In genomic region chr12:7162691-7163114, GRCh38 we compare ENCODE assay signal across 9 cellular contexts. TPM values are rescaled to one million over a fixed set of nuclear protein-coding genes. Genes with fewer than 3 reads are reported as not detected.
DNase-seq lines count a peak whose midpoint lies in the region; ATAC-seq and TF ChIP-seq lines count a peak whose summit lies in the region.
"Had no signal": no experiment of that assay in that cellular context is flagged by ENCODE, and none has a peak within 500 bp of the region (broad histone marks: within the 10 kb centered on the region; RNA-seq: fewer than 3 reads in every experiment).

No MANE protein-coding gene starts in this region.

- intact Hi-C loops in CD14-positive monocyte (cut with micrococcal nuclease): no loop called here

- H3K4me1 Mint-ChIP-seq in CD14-positive monocyte: peaks cover 5% of the 10 kb centered on the region
- H3K4me1 Mint-ChIP-seq in naive thymus-derived CD8-positive, alpha-beta T cell: peaks cover 5 to 10% (median 8%) of the 10 kb centered on the region in 4 donors

- peaks cover 5 to 19% (median 16%) of the 10 kb centered on the region in 7 donors for H3K9me3 Mint-ChIP-seq in CD14-positive monocyte
- H3K9me3 Mint-ChIP-seq in naive thymus-derived CD8-positive, alpha-beta T cell: peaks cover 0 to 8% (median 2%) of the 10 kb centered on the region in 9 donors

- H3K4me3 ChIP-seq in HUES64 (ENCODE audit: low read length): peak overlapping the region; percentile 27; the same call in 1 of the 2 replicates
- H3K4me3 ChIP-seq in endocrine pancreas (ENCODE audit: control insufficient read depth, insufficient read depth, low read length): peak overlapping the region; percentile 22
- H3K4me3 ChIP-seq: thoracic aorta had no signal

- POLR2A ChIA-PET in naive thymus-derived CD8-positive, alpha-beta T cell (lab: Charles Lee): no interaction called here

- H3K4me3 Mint-ChIP-seq in CD14-positive monocyte: peak overlapping the region in 1 of 2 donors; percentile 64
- H3K4me3 Mint-ChIP-seq in naive thymus-derived CD8-positive, alpha-beta T cell: peak overlapping the region; percentile 47 to 79 (median 66)

- no peak overlapping the region for H3K27ac ChIP-seq in HUES64 (ENCODE audit: low read depth, low read length)
- H3K27ac ChIP-seq: thoracic aorta had no signal

- peaks cover 14 to 27% (median 15%) of the 10 kb centered on the region in 3 donors for H3K27me3 Mint-ChIP-seq in CD14-positive monocyte (ENCODE audit: low read depth in 3 of 3)
- peaks cover 6 to 21% (median 17%) of the 10 kb centered on the region in 5 donors for H3K27me3 Mint-ChIP-seq in naive thymus-derived CD8-positive, alpha-beta T cell

- H3K36me3 ChIP-seq in HUES64 (ENCODE audit: insufficient read depth, low read length) (no peaks in the 10 kb centered on the region), endocrine pancreas (ENCODE audit: control insufficient read depth, insufficient read depth, low read length) (no peaks in the 10 kb centered on the region)
- H3K36me3 ChIP-seq: thoracic aorta had no signal

- H3K4me1 ChIP-seq in HUES64 (ENCODE audit: insufficient read depth, low read length) (no peaks in the 10 kb centered on the region), endocrine pancreas (ENCODE audit: control insufficient read depth, insufficient read depth, low read length) (no peaks in the 10 kb centered on the region)

- no peak overlapping the region for H3K9ac ChIP-seq in HUES64 (ENCODE audit: low read depth, low read length)
- no peak overlapping the region for H3K9ac ChIP-seq in endocrine pancreas (ENCODE audit: control insufficient read depth, insufficient read depth, low read length)

- H3K27me3 ChIP-seq in HUES64 (ENCODE audit: insufficient read depth, low read length) (no peaks in the 10 kb centered on the region), endocrine pancreas (ENCODE audit: control insufficient read depth, insufficient read depth, low read length) (no peaks in the 10 kb centered on the region)

- H3K36me3 Mint-ChIP-seq in CD14-positive monocyte: peaks cover 0 to 3% of the 10 kb centered on the region in 2 donors
- peaks cover 0 to 4% (median 3%) of the 10 kb centered on the region in 3 donors for H3K36me3 Mint-ChIP-seq in naive thymus-derived CD8-positive, alpha-beta T cell

- no peak for DNase-seq in CD14-positive monocyte (ENCODE audit: low spot score)
- peak; percentile 71 for DNase-seq in SK-N-DZ (ENCODE audit: low spot score)
- DNase-seq in naive thymus-derived CD8-positive, alpha-beta T cell: peak in 6 of 10 donors; percentile 4 to 32 (median 16)
- DNase-seq in GM19240 (ENCODE audit: insufficient read length, low spot score): no peak
- no peak for DNase-seq in activated effector memory CD4-positive, alpha-beta T cell treated with anti-CD3 and anti-CD28 coated beads, Interleukin-2, amount 50 U/mL, for 16 hours

- H3K27ac Mint-ChIP-seq in CD14-positive monocyte: no peak overlapping the region
- H3K27ac Mint-ChIP-seq in naive thymus-derived CD8-positive, alpha-beta T cell: peak overlapping the region in 3 of 10 donors; percentile 8 to 83 (median 64)

- TF ChIP-seq CTCF in CD14-positive monocyte (IDR thresholded peaks at IDR 0.05): peak; percentile 10

- ATAC-seq in naive thymus-derived CD8-positive, alpha-beta T cell: peak; percentile 70 to 93
- no peak for ATAC-seq in HG02798 (IDR thresholded peaks at IDR 0.05; ENCODE audit: poor library complexity, unreplicated experiment)

- H3K9me3 ChIP-seq in HUES64 (ENCODE audit: insufficient read depth, low read depth, low read length) (peaks cover 38% of the 10 kb centered on the region), endocrine pancreas (ENCODE audit: control insufficient read depth, low read length) (no peaks in the 10 kb centered on the region)
- H3K9me3 ChIP-seq: thoracic aorta had no signal

- 47% methylated on average over 19 of the region's 19 CpGs for WGBS in HUES64

RNA-seq across cellular contexts. Expression of gene PEX5, which starts 26.8 kb away (rescaled TPM):
- polyA plus RNA-seq in CD14-positive monocyte: 1 to 10 TPM; 4.3 to 7.1 TPM
- 21.6 TPM for polyA plus RNA-seq in HUES64 (2013, experiment 1 of 2)
- polyA plus RNA-seq in HUES64 (2013, experiment 2 of 2): 23.5 TPM
- 52.0 and 59.3 TPM in 2 replicates for polyA plus RNA-seq in SK-N-DZ (2014; cell fraction: cytosol; rRNA removed)
- 64.2 and 65.4 TPM in 2 replicates for polyA plus RNA-seq in SK-N-DZ (2014; cell fraction: nucleus; rRNA removed)
- total RNA-seq in naive thymus-derived CD8-positive, alpha-beta T cell: 10 to 100 TPM; 30.8 to 31.2 TPM
- 10 to 100 TPM; 13.4 to 19.8 (median 14.1) TPM for polyA plus RNA-seq in naive thymus-derived CD8-positive, alpha-beta T cell

RNA-seq across cellular contexts. Expression of gene CLSTN3, which starts 32.5 kb away (rescaled TPM):
- not detected for polyA plus RNA-seq in CD14-positive monocyte
- 16.1 TPM for polyA plus RNA-seq in HUES64 (2013, experiment 1 of 2)
- polyA plus RNA-seq in HUES64 (2013, experiment 2 of 2): 15.6 TPM
- 17.8 and 32.5 TPM in 2 replicates for polyA plus RNA-seq in SK-N-DZ (2014; cell fraction: cytosol; rRNA removed)
- polyA plus RNA-seq in SK-N-DZ (2014; cell fraction: nucleus; rRNA removed): 31.9 and 48.0 TPM in 2 replicates
- total RNA-seq in naive thymus-derived CD8-positive, alpha-beta T cell: 10 to 100 TPM; 21.7 to 24.8 TPM
- 1 to 10 TPM; 2.9 to 6.4 (median 5.8) TPM for polyA plus RNA-seq in naive thymus-derived CD8-positive, alpha-beta T cell

RNA-seq across cellular contexts. Expression of gene RBP5, which starts 34.0 kb away (rescaled TPM):
- not detected for polyA plus RNA-seq in CD14-positive monocyte
- polyA plus RNA-seq in HUES64 (2013, experiment 1 of 2): 1.4 TPM
- polyA plus RNA-seq in HUES64 (2013, experiment 2 of 2): 1.5 TPM
- not detected in 2 replicates for polyA plus RNA-seq in SK-N-DZ (2014; cell fraction: cytosol; rRNA removed)
- 1.1 and 1.6 TPM in 2 replicates for polyA plus RNA-seq in SK-N-DZ (2014; cell fraction: nucleus; rRNA removed)
- 1 to 10 TPM in 1 of 2 experiments, under 1 TPM in 1; 0.69 to 1.1 TPM for total RNA-seq in naive thymus-derived CD8-positive, alpha-beta T cell
- polyA plus RNA-seq in naive thymus-derived CD8-positive, alpha-beta T cell: not detected

RNA-seq across cellular contexts. Expression of gene C1RL, which starts 53.7 kb away (rescaled TPM):
- polyA plus RNA-seq in CD14-positive monocyte: 1 to 10 TPM; 4.8 to 5.6 TPM
- polyA plus RNA-seq in HUES64 (2013, experiment 1 of 2): 5.0 TPM
- polyA plus RNA-seq in HUES64 (2013, experiment 2 of 2): 8.1 TPM
- polyA plus RNA-seq in SK-N-DZ (2014; cell fraction: cytosol; rRNA removed): 7.5 and 8.1 TPM in 2 replicates
- 8.9 and 12.6 TPM in 2 replicates for polyA plus RNA-seq in SK-N-DZ (2014; cell fraction: nucleus; rRNA removed)
- total RNA-seq in naive thymus-derived CD8-positive, alpha-beta T cell: 10 to 100 TPM; 20.7 to 24.1 TPM
- polyA plus RNA-seq in naive thymus-derived CD8-positive, alpha-beta T cell: 1 to 10 TPM; 3.7 to 5.7 (median 4.8) TPM

Comparison
In these comparisons a context has a peak if more than half of its experiments do, and no peak if none do; other contexts are left out.
1. DNase-seq: peak in SK-N-DZ (single experiment) and naive thymus-derived CD8-positive, alpha-beta T cell (6 of 10); none in CD14-positive monocyte (single experiment), GM19240 (single experiment) and activated effector memory CD4-positive, alpha-beta T cell treated with anti-CD3 and anti-CD28 coated beads, Interleukin-2, amount 50 U/mL, for 16 hours (single experiment).